13 cellular contexts compared by ENCODE assay signal in the genomic region with DNA sequence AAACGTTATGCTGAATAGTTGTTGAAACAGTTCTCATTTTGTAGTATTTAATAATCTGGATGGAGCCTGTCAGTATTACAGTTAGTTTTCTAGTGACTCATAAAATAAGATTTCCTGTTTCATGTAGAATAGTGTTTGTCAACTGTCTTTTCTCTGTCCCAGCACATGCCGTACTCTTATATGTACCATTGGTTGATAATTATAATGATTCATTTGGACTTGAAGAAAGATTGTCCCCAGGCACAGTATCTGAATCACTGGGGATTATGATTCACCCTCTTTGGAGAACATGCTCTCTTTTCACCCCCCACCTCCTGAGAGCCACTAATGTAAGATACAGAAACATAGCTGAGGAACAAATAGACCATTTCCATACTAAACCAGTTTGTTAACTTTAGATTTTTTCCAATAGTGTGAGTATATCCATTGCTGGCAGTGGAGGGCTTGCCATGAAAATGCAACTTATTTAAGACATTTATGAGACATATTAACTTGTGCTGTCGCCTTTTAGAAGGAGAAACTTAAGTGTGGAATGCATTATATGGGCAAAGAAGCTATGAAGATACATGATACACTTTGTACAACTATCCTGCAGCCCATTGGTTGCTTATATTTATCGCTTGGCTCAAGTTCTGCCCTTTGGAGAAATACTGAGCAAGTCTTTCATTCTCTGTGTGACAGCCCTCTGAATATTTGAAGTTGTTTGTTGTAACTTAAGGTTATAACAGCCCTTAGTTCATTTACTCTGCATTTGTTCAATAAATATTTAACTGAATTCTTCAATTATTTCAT. TPM values are rescaled to one million over a fixed set of nuclear protein-coding genes. Genes with fewer than 3 reads are reported as not detected.
A peak's percentile ranks its signal among the peaks of the same experiment; 100 is the strongest.
DNase-seq lines count a peak whose midpoint lies in the region; ATAC-seq and TF ChIP-seq lines count a peak whose summit lies in the region.
"Had no signal": no experiment of that assay in that cellular context is flagged by ENCODE, and none has a peak within 500 bp of the region (broad histone marks: within the 10 kb centered on the region; RNA-seq: fewer than 3 reads in every experiment).

No MANE protein-coding gene starts in this region.

- POLR2A ChIA-PET in IMR-90 (lab: Charles Lee; ENCODE audit: unreplicated experiment), result interaction anchor here (0.7 kb wide), 1 partner anchor 325 kb away, joined by 4 read pairs; no protein-coding TSS in a partner anchor

- H3K36me3 ChIP-seq in IMR-90 (ENCODE audit: control insufficient read depth, insufficient read depth, low read length) (peaks cover 18% of the 10 kb centered on the region), H7 (replicated peaks; ENCODE audit: control insufficient read depth, insufficient read depth, low read length) (peaks cover 15% of the 10 kb centered on the region)

- H3K14ac ChIP-seq in IMR-90 (replicated peaks; ENCODE audit: low read depth, low read length), result no peak overlapping the region; the same call in 1 of the 2 replicates

- no CpG with 5 or more reads among the region's 4 CpGs for WGBS in IMR-90 (ENCODE audit: extremely low coverage in 2 of 2, insufficient read length in 1 of 2), 2 experiments

- H2AK9ac ChIP-seq in IMR-90 (replicated peaks; ENCODE audit: low read depth, low read length, poor library complexity), result no peak overlapping the region

- no peak overlapping the region for H3K27ac ChIP-seq in IMR-90 (ENCODE audit: insufficient read depth, low read length)
- H3K27ac ChIP-seq: cardiac muscle cell, KMS-11 had no signal

- CTCF ChIA-PET in IMR-90 (lab: Yijun Ruan, JAX), result interaction anchor here (1.3 to 2.0 kb wide), 2 partner anchors 24 to 50 kb away, joined by 3 to 6 read pairs; no protein-coding TSS in a partner anchor

- H2AK5ac ChIP-seq in IMR-90 (ENCODE audit: low read depth, low read length), result no peak overlapping the region

- no peak for TF ChIP-seq RAD21 in IMR-90 (IDR thresholded peaks at IDR 0.05; ENCODE audit: low read length)

- ATAC-seq in IMR-90 (ENCODE audit: low read depth) (peak; percentile 83), GM18511 (IDR thresholded peaks at IDR 0.05; ENCODE audit: unreplicated experiment) (no peak), HG03354 (IDR thresholded peaks at IDR 0.05; ENCODE audit: poor library complexity, severe bottlenecking, unreplicated experiment) (no peak)

- no peak overlapping the region for H3K56ac ChIP-seq in IMR-90 (ENCODE audit: extremely low read depth, insufficient read depth, low read length)

- H2BK5ac ChIP-seq in IMR-90 (ENCODE audit: low read depth, low read length, poor library complexity, severe bottlenecking), result peak overlapping the region; percentile 87

- peak overlapping the region; percentile 8; the same call in 1 of the 2 replicates for H2BK20ac ChIP-seq in IMR-90 (ENCODE audit: low read depth, low read length)

- dilution Hi-C loops in IMR-90 (cut with HindIII; ENCODE audit: low sequenced_read_pairs, unreplicated experiment), result no loop called here

- H3K9me3 ChIP-seq in IMR-90 (ENCODE audit: control insufficient read depth, insufficient read depth, low read length), result no peaks in the 10 kb centered on the region

- peak overlapping the region; percentile 27; the same call in 1 of the 2 replicates for H3K18ac ChIP-seq in IMR-90 (ENCODE audit: low read depth, low read length)

- no peak overlapping the region for H4K8ac ChIP-seq in IMR-90 (ENCODE audit: low read depth in 2 of 2, low read length in 2 of 2)

- no peak overlapping the region for H3K9ac ChIP-seq in IMR-90 (ENCODE audit: low read depth, low read length)
- H3K9ac ChIP-seq: KMS-11 had no signal

- peaks cover 10% of the 10 kb centered on the region for H3K4me1 ChIP-seq in IMR-90 (ENCODE audit: control insufficient read depth, insufficient read depth, low read length)

- peaks cover 19 to 28% of the 10 kb centered on the region in 2 experiments for H3K79me1 ChIP-seq in IMR-90 (ENCODE audit: low read depth in 1 of 2, low read length in 2 of 2)

- H3K4me3 ChIP-seq in IMR-90 (ENCODE audit: insufficient read depth, low read depth, low read length) (no peak overlapping the region), choroid plexus epithelial cell (ENCODE audit: low read depth, low read length) (no peak overlapping the region), H7 (ENCODE audit: insufficient read depth, low read depth, low read length) (no peak overlapping the region)
- H3K4me3 ChIP-seq: cardiac muscle cell had no signal

- in situ Hi-C loops in IMR-90 (cut with MboI; ENCODE audit: low sequenced_read_pairs), result loop anchor here (25.0 kb wide), 1 partner anchor 1461 kb away; no protein-coding TSS in a partner anchor

- no peak overlapping the region for H4K5ac ChIP-seq in IMR-90 (ENCODE audit: low read depth, low read length)

- H3K23ac ChIP-seq in IMR-90 (ENCODE audit: low read depth, low read length), result 0 out of 2 replicates have a peak overlapping the region, but pooled peaks have one; percentile 3

- H4K91ac ChIP-seq in IMR-90 (ENCODE audit: insufficient read depth, low read depth, low read length), result no peak overlapping the region

- DNase-seq in AG20443 (ENCODE audit: low spot score) (peak; percentile 51), IMR-90 (peak; percentile 95), choroid plexus epithelial cell (ENCODE audit: low read depth) (peak; percentile 88), non-pigmented ciliary epithelial cell (ENCODE audit: low read depth) (peak; percentile 91), NCI-H748 (lab: John Stamatoyannopoulos, UW; ENCODE audit: unreplicated experiment) (no peak), H7 (no peak)
- DNase-seq: naive B cell; NCI-H510A treated with DMSO at 0.1 percent for 48 hours; stimulated activated CD4-positive, alpha-beta T cell treated with anti-CD3 and anti-CD28 coated beads, Interleukin-2, amount 100 ng/mL, for 24 hours had no signal

- H3K4ac ChIP-seq in IMR-90 (ENCODE audit: low read depth, low read length), result no peak overlapping the region

- no peak overlapping the region for H3K4me2 ChIP-seq in IMR-90 (ENCODE audit: low read depth, low read length)
- H3K4me2 ChIP-seq: KMS-11 had no signal

- no peak overlapping the region for H2AFZ ChIP-seq in IMR-90 (replicated peaks; ENCODE audit: low read length, poor library complexity)

- 0 out of 2 replicates have a peak overlapping the region, but pooled peaks have one; percentile 3 for H2BK120ac ChIP-seq in IMR-90 (ENCODE audit: low read depth, low read length)

- no peaks in the 10 kb centered on the region for H3K27me3 ChIP-seq in IMR-90 (ENCODE audit: control insufficient read depth, insufficient read depth, low read length)
- no peaks in the 10 kb centered on the region for H3K27me3 ChIP-seq in H7 (ENCODE audit: control insufficient read depth, insufficient read depth, low read length)
- H3K27me3 ChIP-seq: cardiac muscle cell had no signal

- H2BK15ac ChIP-seq in IMR-90 (ENCODE audit: low read depth, low read length), result no peak overlapping the region

- no peaks in the 10 kb centered on the region for H4K20me1 ChIP-seq in IMR-90 (ENCODE audit: insufficient read depth, low read length)

- BruUV-seq in IMR-90 (replicated peaks; lab: Mats Ljungman, UMichigan), result TSS peak; percentile 88

- intact Hi-C loops in IMR-90 (cut with micrococcal nuclease), result loop anchor here (10.0 kb wide), 2 partner anchors 217 to 647 kb away; no protein-coding TSS in a partner anchor

- TF ChIP-seq CTCF in IMR-90 (conservative IDR thresholded peaks at IDR 0.05; ENCODE audit: low read depth, low read length) (no peak), choroid plexus epithelial cell (conservative IDR thresholded peaks at IDR 0.05; ENCODE audit: low read depth, low read length) (no peak)

- no peak for TF ChIP-seq POLR2A in IMR-90 (IDR thresholded peaks at IDR 0.05; ENCODE audit: low read depth, low read length)

- peaks cover 3% of the 10 kb centered on the region; the same call in 1 of the 2 replicates for H3K9me1 ChIP-seq in IMR-90 (ENCODE audit: insufficient read depth, low read length)

TF ChIP-seq in IMR-90, 13 proteins besides CTCF, POLR2A, EP300 and RAD21:
- TF ChIP-seq BHLHE40 (IDR thresholded peaks at IDR 0.05; ENCODE audit: low read depth, low read length), result peak; percentile 89
- no peak for TF ChIP-seq RFX5 (IDR thresholded peaks at IDR 0.05; ENCODE audit: low read depth, low read length)
- TF ChIP-seq MAZ (IDR thresholded peaks at IDR 0.05; ENCODE audit: borderline replicate concordance, low read depth, low read length), result peak; percentile 75
- TF ChIP-seq, protein P1, sequence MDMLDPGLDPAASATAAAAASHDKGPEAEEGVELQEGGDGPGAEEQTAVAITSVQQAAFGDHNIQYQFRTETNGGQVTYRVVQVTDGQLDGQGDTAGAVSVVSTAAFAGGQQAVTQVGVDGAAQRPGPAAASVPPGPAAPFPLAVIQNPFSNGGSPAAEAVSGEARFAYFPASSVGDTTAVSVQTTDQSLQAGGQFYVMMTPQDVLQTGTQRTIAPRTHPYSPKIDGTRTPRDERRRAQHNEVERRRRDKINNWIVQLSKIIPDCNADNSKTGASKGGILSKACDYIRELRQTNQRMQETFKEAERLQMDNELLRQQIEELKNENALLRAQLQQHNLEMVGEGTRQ (IDR thresholded peaks at IDR 0.05; ENCODE audit: low read depth, low read length), result peak; percentile 85
- no peak for TF ChIP-seq CHD1 (IDR thresholded peaks at IDR 0.05; ENCODE audit: low read depth, low read length)
- no peak for TF ChIP-seq SMC3 (IDR thresholded peaks at IDR 0.05; ENCODE audit: low read depth, low read length)
- no peak for TF ChIP-seq CEBPB (IDR thresholded peaks at IDR 0.05; ENCODE audit: low read depth, low read length)
- TF ChIP-seq RCOR1 (IDR thresholded peaks at IDR 0.05; ENCODE audit: insufficient replicate concordance, low read length), result no peak
- TF ChIP-seq FOS (IDR thresholded peaks at IDR 0.05; ENCODE audit: low read depth, low read length), result peak; percentile 90
- TF ChIP-seq, protein P2, sequence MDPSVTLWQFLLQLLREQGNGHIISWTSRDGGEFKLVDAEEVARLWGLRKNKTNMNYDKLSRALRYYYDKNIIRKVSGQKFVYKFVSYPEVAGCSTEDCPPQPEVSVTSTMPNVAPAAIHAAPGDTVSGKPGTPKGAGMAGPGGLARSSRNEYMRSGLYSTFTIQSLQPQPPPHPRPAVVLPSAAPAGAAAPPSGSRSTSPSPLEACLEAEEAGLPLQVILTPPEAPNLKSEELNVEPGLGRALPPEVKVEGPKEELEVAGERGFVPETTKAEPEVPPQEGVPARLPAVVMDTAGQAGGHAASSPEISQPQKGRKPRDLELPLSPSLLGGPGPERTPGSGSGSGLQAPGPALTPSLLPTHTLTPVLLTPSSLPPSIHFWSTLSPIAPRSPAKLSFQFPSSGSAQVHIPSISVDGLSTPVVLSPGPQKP (IDR thresholded peaks at IDR 0.05; ENCODE audit: borderline replicate concordance, low read depth, low read length), result no peak
- TF ChIP-seq MXI1 (IDR thresholded peaks at IDR 0.05; ENCODE audit: borderline replicate concordance, low read depth, low read length), result no peak
- no peak for TF ChIP-seq NFE2L2 (IDR thresholded peaks at IDR 0.05; ENCODE audit: low read depth, low read length)
- no peak for TF ChIP-seq MAFK (IDR thresholded peaks at IDR 0.05; ENCODE audit: low read depth, low read length)
TF ChIP-seq in IMR-90: peak in this region for 4.

RNA-seq across cellular contexts. Expression of a gene that starts 12.4 kb away (rescaled TPM):
- total RNA-seq in IMR-90 (2012; rRNA removed), result 47.0 and 61.4 TPM in 2 replicates
- 58.5 and 64.9 TPM in 2 replicates for polyA plus RNA-seq in IMR-90 (2012; rRNA removed)
- polyA plus RNA-seq in IMR-90 (2012; cell fraction: cytosol; rRNA removed), result 24.6 and 26.5 TPM in 2 replicates
- polyA plus RNA-seq in IMR-90 (2012; cell fraction: nucleus; rRNA removed; ENCODE audit: low replicate concordance), result 5.9 and 48.0 TPM in 2 replicates
- 101 and 113 TPM in 2 replicates for total RNA-seq in H7 (2014; rRNA removed; shearing (Covaris generic))

Comparison
In these comparisons a context has a peak if more than half of its experiments do, and no peak if none do; other contexts are left out.
1. DNase-seq: peak in AG20443 (single experiment), IMR-90 (single experiment), choroid plexus epithelial cell (single experiment) and non-pigmented ciliary epithelial cell (single experiment); none in NCI-H748 (single experiment) and H7 (single experiment).